ENCODE assay signal across 1 cellular context in the genomic region with DNA sequence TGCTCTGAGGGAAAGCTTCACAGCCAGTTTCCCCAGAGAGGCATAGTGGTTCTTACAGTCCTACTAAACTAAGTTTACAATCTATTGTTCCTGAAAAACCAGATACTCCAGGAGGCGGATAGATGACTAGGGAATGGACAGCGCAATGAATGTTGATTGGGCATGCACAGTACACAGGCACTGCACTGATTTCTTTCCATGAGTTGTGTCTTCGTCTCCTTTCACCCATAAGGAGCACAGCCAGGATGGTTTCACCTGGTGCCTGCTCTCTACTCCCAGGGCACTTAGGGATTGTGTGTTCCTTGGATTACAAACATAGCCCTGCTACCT.
TF ChIP-seq lines count a peak whose summit lies in the region.

No MANE protein-coding gene starts in this region.

TF ChIP-seq in HCT116, 20 proteins besides CTCF, POLR2A, EP300 and RAD21 (continued from another document):
- TF ChIP-seq, protein P1, sequence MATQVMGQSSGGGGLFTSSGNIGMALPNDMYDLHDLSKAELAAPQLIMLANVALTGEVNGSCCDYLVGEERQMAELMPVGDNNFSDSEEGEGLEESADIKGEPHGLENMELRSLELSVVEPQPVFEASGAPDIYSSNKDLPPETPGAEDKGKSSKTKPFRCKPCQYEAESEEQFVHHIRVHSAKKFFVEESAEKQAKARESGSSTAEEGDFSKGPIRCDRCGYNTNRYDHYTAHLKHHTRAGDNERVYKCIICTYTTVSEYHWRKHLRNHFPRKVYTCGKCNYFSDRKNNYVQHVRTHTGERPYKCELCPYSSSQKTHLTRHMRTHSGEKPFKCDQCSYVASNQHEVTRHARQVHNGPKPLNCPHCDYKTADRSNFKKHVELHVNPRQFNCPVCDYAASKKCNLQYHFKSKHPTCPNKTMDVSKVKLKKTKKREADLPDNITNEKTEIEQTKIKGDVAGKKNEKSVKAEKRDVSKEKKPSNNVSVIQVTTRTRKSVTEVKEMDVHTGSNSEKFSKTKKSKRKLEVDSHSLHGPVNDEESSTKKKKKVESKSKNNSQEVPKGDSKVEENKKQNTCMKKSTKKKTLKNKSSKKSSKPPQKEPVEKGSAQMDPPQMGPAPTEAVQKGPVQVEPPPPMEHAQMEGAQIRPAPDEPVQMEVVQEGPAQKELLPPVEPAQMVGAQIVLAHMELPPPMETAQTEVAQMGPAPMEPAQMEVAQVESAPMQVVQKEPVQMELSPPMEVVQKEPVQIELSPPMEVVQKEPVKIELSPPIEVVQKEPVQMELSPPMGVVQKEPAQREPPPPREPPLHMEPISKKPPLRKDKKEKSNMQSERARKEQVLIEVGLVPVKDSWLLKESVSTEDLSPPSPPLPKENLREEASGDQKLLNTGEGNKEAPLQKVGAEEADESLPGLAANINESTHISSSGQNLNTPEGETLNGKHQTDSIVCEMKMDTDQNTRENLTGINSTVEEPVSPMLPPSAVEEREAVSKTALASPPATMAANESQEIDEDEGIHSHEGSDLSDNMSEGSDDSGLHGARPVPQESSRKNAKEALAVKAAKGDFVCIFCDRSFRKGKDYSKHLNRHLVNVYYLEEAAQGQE (IDR thresholded peaks at IDR 0.05; ENCODE audit: low read depth) = no peak
